23 cellular contexts compared by ENCODE assay signal in genomic region chr11:32939866-32940265, GRCh38.
"Had no signal": no experiment of that assay in that cellular context is flagged by ENCODE, and none has a peak within 500 bp of the region (broad histone marks: within the 10 kb centered on the region; RNA-seq: fewer than 3 reads in every experiment).

No MANE protein-coding gene starts in this region.

- H3K27me3 Mint-ChIP-seq: activated CD4-positive, alpha-beta memory T cell treated with anti-CD3 and anti-CD28 coated beads, Interleukin-2, amount 10 ng/mL, durations not matched to agents 7 days and 5 days; activated T-helper 17 cell treated with anti-CD3 and anti-CD28 coated beads, Interleukin-2, amount 50 U/mL, for 72 hours; brain had no signal

- ATAC-seq: activated T-helper 17 cell treated with anti-CD3 and anti-CD28 coated beads, Interleukin-2, amount 50 U/mL, for 72 hours; foreskin keratinocyte had no signal

- H3K27ac ChIP-seq: esophagus squamous epithelium, foreskin keratinocyte, prostate gland, right atrium auricular region, tibial artery had no signal

- H3K27me3 ChIP-seq: esophagus squamous epithelium, foreskin keratinocyte, right atrium auricular region, tibial artery had no signal

- H3K36me3 ChIP-seq: prostate gland had no signal

- H3K27ac Mint-ChIP-seq: activated CD4-positive, alpha-beta memory T cell treated with anti-CD3 and anti-CD28 coated beads, Interleukin-2, amount 10 ng/mL, durations not matched to agents 7 days and 5 days; activated naive CD4-positive, alpha-beta T cell treated with anti-CD3 and anti-CD28 coated beads for 36 hours; activated T-helper 17 cell treated with anti-CD3 and anti-CD28 coated beads, Interleukin-2, amount 50 U/mL, for 72 hours had no signal

- H3K4me1 ChIP-seq: esophagus squamous epithelium, foreskin keratinocyte, prostate gland, right atrium auricular region had no signal

- H3K9me3 ChIP-seq: esophagus squamous epithelium, prostate gland, right atrium auricular region, tibial artery had no signal

- H3K4me1 Mint-ChIP-seq: activated T-helper 17 cell treated with anti-CD3 and anti-CD28 coated beads, Interleukin-2, amount 50 U/mL, for 72 hours had no signal

- DNase-seq: activated CD4-positive, alpha-beta memory T cell treated with anti-CD3 and anti-CD28 coated beads, Interleukin-2, amount 10 ng/mL, durations not matched to agents 7 days and 5 days; activated CD4-positive, alpha-beta T cell treated with anti-CD3 and anti-CD28 coated beads for 48 hours; activated CD4-positive, CD25-positive, alpha-beta regulatory T cell; activated naive CD4-positive, alpha-beta T cell treated with anti-CD3 and anti-CD28 coated beads for 36 hours; activated T-cell treated with anti-CD3 and anti-CD28 coated beads, Interleukin-2, amount 50 U/mL, for 1 hour; anterior cingulate cortex; central memory CD4-positive, alpha-beta T cell; cortex of kidney; esophagus squamous epithelium; foreskin keratinocyte; glutamatergic neuron; hypothalamus; stimulated activated CD4-positive, alpha-beta T cell treated with anti-CD3 and anti-CD28 coated beads, Interleukin-12 subunit alpha, Interleukin-12 subunit beta, amount 100 ng/mL, for 4 hours; stimulated activated CD4-positive, alpha-beta T cell treated with anti-CD3 and anti-CD28 coated beads, Interleukin-1b, Interleukin-23, amount 100 ng/mL, for 48 hours; stimulated activated CD8-positive, alpha-beta memory T cell treated with anti-CD3 and anti-CD28 coated beads, Interleukin-4, amount 100 ng/mL, for 48 hours; stimulated activated naive CD4-positive, alpha-beta T cell treated with Interleukin-2 at 50 U/mL for 16 hours; substantia nigra; tibial artery had no signal

- H3K9me3 Mint-ChIP-seq: activated CD4-positive, alpha-beta memory T cell treated with anti-CD3 and anti-CD28 coated beads, Interleukin-2, amount 10 ng/mL, durations not matched to agents 7 days and 5 days; activated T-helper 17 cell treated with anti-CD3 and anti-CD28 coated beads, Interleukin-2, amount 50 U/mL, for 72 hours had no signal

- H3K4me3 Mint-ChIP-seq: activated CD4-positive, alpha-beta memory T cell treated with anti-CD3 and anti-CD28 coated beads, Interleukin-2, amount 10 ng/mL, durations not matched to agents 7 days and 5 days; activated naive CD4-positive, alpha-beta T cell treated with anti-CD3 and anti-CD28 coated beads for 36 hours; activated T-helper 17 cell treated with anti-CD3 and anti-CD28 coated beads, Interleukin-2, amount 50 U/mL, for 72 hours had no signal

- H3K4me3 ChIP-seq: esophagus squamous epithelium, lung, prostate gland, right atrium auricular region, tibial artery had no signal
